In the genomic region with DNA sequence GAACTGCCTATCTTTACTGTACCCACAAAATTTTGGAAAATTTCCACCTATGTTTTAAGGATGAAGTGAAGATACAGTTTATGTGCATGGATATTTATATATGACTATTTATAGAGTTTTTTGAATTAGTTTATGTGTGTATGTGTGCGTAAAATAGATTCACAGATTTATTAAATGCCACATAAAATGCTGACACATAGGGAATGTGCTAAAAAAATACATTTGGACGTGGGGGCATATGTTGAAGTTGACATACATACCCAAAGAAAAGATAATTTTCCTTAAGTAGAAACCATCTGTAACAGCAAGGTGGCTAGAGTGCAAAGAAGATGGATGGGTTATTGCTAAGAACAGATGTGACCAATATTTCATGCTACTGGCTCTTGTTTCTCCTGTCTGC, we compare ENCODE assay signal across 16 cellular contexts.
DNase-seq lines count a peak whose midpoint lies in the region; ATAC-seq, FAIRE-seq and TF ChIP-seq lines count a peak whose summit lies in the region.
"Had no signal": no experiment of that assay in that cellular context is flagged by ENCODE, and none has a peak within 500 bp of the region (broad histone marks: within the 10 kb centered on the region; RNA-seq: fewer than 3 reads in every experiment).

No MANE protein-coding gene starts in this region.

- no peak overlapping the region for H3K4me2 ChIP-seq in HepG2 (ENCODE audit: low read depth, low read length)
- no peak overlapping the region for H3K4me2 ChIP-seq in smooth muscle cell
- H3K4me2 ChIP-seq: BLaER1 treated with 17β-estradiol and CSF1 and Interleukin-3, amounts not matched to agents 10 nM and 100 nM had no signal

- in situ Hi-C loops in HepG2 (cut with HindIII; ENCODE audit: extremely low pct_ligation_motif_present, low pct_unique_long_range_greater_than_20kb) = no loop called here

- no peak for TF ChIP-seq POLR2A in HepG2 (IDR thresholded peaks at IDR 0.05; ENCODE audit: insufficient read depth in 1 of 2, low read depth in 2 of 2, low read length in 2 of 2)
- no peak for TF ChIP-seq POLR2A in right lobe of liver (IDR thresholded peaks at IDR 0.05)
- TF ChIP-seq POLR2A in spleen (IDR thresholded peaks at IDR 0.05) = no peak

- DNase-seq in HepG2 (ENCODE audit: low spot score) (no peak), right lobe of liver (no peak), NCI-H69 (lab: John Stamatoyannopoulos, UW) (peak; percentile 76), glomerular visceral epithelial cell (ENCODE audit: extremely low spot score) (no peak), ecto neural progenitor cell (ENCODE audit: low spot score) (no peak), smooth muscle cell (lab: John Stamatoyannopoulos, UW; ENCODE audit: unreplicated experiment) (no peak), spleen (no peak)
- DNase-seq: 8988T; Calu3; CD8-positive, alpha-beta T cell; DMS79 treated with DMSO at 0.1 percent for 48 hours; GF-D8; H9 had no signal

- no TSS peak for BruUV-seq in HepG2 (replicated peaks; lab: Mats Ljungman, UMichigan)

- H4K20me1 ChIP-seq in HepG2 (ENCODE audit: insufficient read depth, low read length) = no peaks in the 10 kb centered on the region
- H4K20me1 ChIP-seq in smooth muscle cell (ENCODE audit: low read depth) = no peaks in the 10 kb centered on the region
- H4K20me1 ChIP-seq: BLaER1 treated with 17β-estradiol and CSF1 and Interleukin-3, amounts not matched to agents 10 nM and 100 nM had no signal

- H3K4me3 ChIP-seq in HepG2 (replicated peaks in 1 of 3; ENCODE audit: insufficient read depth in 1 of 3, low read depth in 2 of 3, low read length in 3 of 3) (no peak overlapping the region), right lobe of liver (no peak overlapping the region), ectodermal cell (ENCODE audit: insufficient read depth, low read depth, low read length) (no peak overlapping the region), smooth muscle cell (no peak overlapping the region), spleen (no peak overlapping the region)
- H3K4me3 ChIP-seq: BLaER1 treated with 17β-estradiol and CSF1 and Interleukin-3, amounts not matched to agents 10 nM and 100 nM had no signal

- H3K27me3 ChIP-seq in HepG2 (ENCODE audit: control insufficient read depth in 1 of 2, insufficient read depth in 2 of 2, low read length in 2 of 2) (no peaks in the 10 kb centered on the region), right lobe of liver (no peaks in the 10 kb centered on the region), ectodermal cell (ENCODE audit: control insufficient read depth, insufficient read depth, low read length, poor library complexity, severe bottlenecking) (no peaks in the 10 kb centered on the region), smooth muscle cell (ENCODE audit: low read depth) (no peaks in the 10 kb centered on the region), spleen (replicated peaks in 1 of 7) (no peaks in the 10 kb centered on the region)
- H3K27me3 ChIP-seq: BLaER1 treated with 17β-estradiol and CSF1 and Interleukin-3, amounts not matched to agents 10 nM and 100 nM had no signal

- H3K9ac ChIP-seq in HepG2 (ENCODE audit: insufficient read depth, low read depth, low read length) (no peak overlapping the region), smooth muscle cell (ENCODE audit: low read depth) (no peak overlapping the region)
- H3K9ac ChIP-seq: BLaER1 treated with 17β-estradiol and CSF1 and Interleukin-3, amounts not matched to agents 10 nM and 100 nM had no signal

- POLR2A ChIA-PET in HepG2 (lab: Yijun Ruan, JAX) = no interaction called here

- CTCF ChIA-PET in HepG2 (lab: Yijun Ruan, JAX; ENCODE audit: low intra/inter-chr PET ratio, low total read pairs) = no interaction called here

- H3K27ac ChIP-seq in HepG2 (ENCODE audit: extremely low read length, insufficient read depth, low read length) (no peak overlapping the region), right lobe of liver (no peak overlapping the region), ectodermal cell (ENCODE audit: insufficient read depth, low read depth, low read length, poor library complexity, severe bottlenecking) (peak overlapping the region; percentile 84), smooth muscle cell (ENCODE audit: low read depth) (no peak overlapping the region), spleen (no peak overlapping the region)
- H3K27ac ChIP-seq: BLaER1 treated with 17β-estradiol and CSF1 and Interleukin-3, amounts not matched to agents 10 nM and 100 nM had no signal

- no peak overlapping the region for H2AFZ ChIP-seq in HepG2 (ENCODE audit: low read length)
- H2AFZ ChIP-seq in smooth muscle cell (ENCODE audit: low read depth) = no peak overlapping the region
- H2AFZ ChIP-seq: GM23338 had no signal

- FAIRE-seq in HepG2 (lab: Jason Lieb, UNC) = no peak

- TF ChIP-seq EP300 in HepG2 (IDR thresholded peaks at IDR 0.05; ENCODE audit: low read depth in 2 of 2, low read length in 2 of 2) = no peak
- TF ChIP-seq EP300 in HepG2 (CRISPR knock-in tag; IDR thresholded peaks at IDR 0.05; ENCODE audit: borderline replicate concordance) = no peak

- intact Hi-C loops in HepG2 (cut with micrococcal nuclease; ENCODE audit: unreplicated experiment) = no loop called here
- intact Hi-C loops in right lobe of liver (cut with DNase I) = no loop called here
- intact Hi-C loops in spleen (cut with DNase I; ENCODE audit: low total_unique reads) = no loop called here

- H3K36me3 ChIP-seq in HepG2 (replicated peaks in 1 of 2; ENCODE audit: control insufficient read depth in 1 of 2, insufficient read depth in 2 of 2, low read length in 2 of 2) (no peaks in the 10 kb centered on the region), right lobe of liver (no peaks in the 10 kb centered on the region), ectodermal cell (ENCODE audit: control insufficient read depth, insufficient read depth, low read length) (no peaks in the 10 kb centered on the region), smooth muscle cell (ENCODE audit: low read depth) (no peaks in the 10 kb centered on the region), spleen (no peaks in the 10 kb centered on the region)
- H3K36me3 ChIP-seq: BLaER1 treated with 17β-estradiol and CSF1 and Interleukin-3, amounts not matched to agents 10 nM and 100 nM had no signal

- TF ChIP-seq RAD21 in HepG2 (CRISPR knock-in tag; IDR thresholded peaks at IDR 0.05) = no peak

- TF ChIP-seq CTCF in HepG2 (CRISPR knock-in tag; IDR thresholded peaks at IDR 0.05) (no peak), right lobe of liver (IDR thresholded peaks at IDR 0.05) (no peak), smooth muscle cell (IDR thresholded peaks at IDR 0.05; ENCODE audit: borderline replicate concordance, insufficient read depth, poor library complexity, severe bottlenecking) (no peak), spleen (IDR thresholded peaks at IDR 0.05 in 8 of 11, conservative IDR thresholded peaks at IDR 0.05 in 3 of 11) (no peak)

- H3K4me1 ChIP-seq in HepG2 (ENCODE audit: insufficient read depth, low read length) = no peaks in the 10 kb centered on the region
- H3K4me1 ChIP-seq in right lobe of liver = no peaks in the 10 kb centered on the region
- H3K4me1 ChIP-seq in ectodermal cell (ENCODE audit: control insufficient read depth, insufficient read depth, low read length) = peaks cover 15% of the 10 kb centered on the region
- H3K4me1 ChIP-seq in smooth muscle cell (ENCODE audit: low read depth) = peaks cover 11% of the 10 kb centered on the region
- no peaks in the 10 kb centered on the region for H3K4me1 ChIP-seq in spleen

- H3F3A ChIP-seq in smooth muscle cell (ENCODE audit: low read depth) = no peaks in the 10 kb centered on the region

- WGBS in HepG2 (ENCODE audit: low lambda C conversion rate) = 2% methylated on average over 2 of the region's 2 CpGs
- 55% methylated on average over 2 of the region's 2 CpGs for WGBS in right lobe of liver (ENCODE audit: insufficient coverage, low coverage, low lambda C conversion rate, missing lambda C conversion rate)
- 94% methylated on average over 2 of the region's 2 CpGs; no CpG with 5 or more reads in 1 of the 2 experiments for WGBS in ectodermal cell, 2 experiments
- WGBS in smooth muscle cell (ENCODE audit: low lambda C conversion rate) = 65% methylated on average over 2 of the region's 2 CpGs
- WGBS in spleen, 5 donors = 34 to 57% (median 52%) methylated on average over 2 of the region's 2 CpGs

- H3K79me2 ChIP-seq in HepG2 (ENCODE audit: insufficient read depth, low read length) (no peaks in the 10 kb centered on the region), smooth muscle cell (ENCODE audit: low read depth) (no peaks in the 10 kb centered on the region)

- peaks cover 9% of the 10 kb centered on the region; the same call in 1 of the 2 replicates for H3K9me3 ChIP-seq in HepG2 (ENCODE audit: low read length)
- H3K9me3 ChIP-seq in right lobe of liver = no peaks in the 10 kb centered on the region
- no peaks in the 10 kb centered on the region for H3K9me3 ChIP-seq in ectodermal cell (ENCODE audit: control insufficient read depth, low read length)
- H3K9me3 ChIP-seq in smooth muscle cell (replicated peaks; ENCODE audit: low read depth) = no peaks in the 10 kb centered on the region
- H3K9me3 ChIP-seq in spleen = peaks cover 0 to 2% (median 0%) of the 10 kb centered on the region in 8 donors
- H3K9me3 ChIP-seq: BLaER1 treated with 17β-estradiol and CSF1 and Interleukin-3, amounts not matched to agents 10 nM and 100 nM had no signal

- ATAC-seq in HepG2 (no peak), right lobe of liver (no peak)
- ATAC-seq: CD8-positive, alpha-beta T cell had no signal

TF ChIP-seq in HepG2, 621 proteins besides CTCF, POLR2A, EP300 and RAD21:
- TF ChIP-seq MAFF (IDR thresholded peaks at IDR 0.05; ENCODE audit: low read depth, low read length) (peak; percentile 74), ZNF124 (CRISPR knock-in tag; IDR thresholded peaks at IDR 0.05) (no peak), MAFK (conservative IDR thresholded peaks at IDR 0.05 in 1 of 2, IDR thresholded peaks at IDR 0.05 in 1 of 2; ENCODE audit: low read length in 2 of 2) (peak; percentile 68 to 88)
- TF ChIP-seq, protein P1, sequence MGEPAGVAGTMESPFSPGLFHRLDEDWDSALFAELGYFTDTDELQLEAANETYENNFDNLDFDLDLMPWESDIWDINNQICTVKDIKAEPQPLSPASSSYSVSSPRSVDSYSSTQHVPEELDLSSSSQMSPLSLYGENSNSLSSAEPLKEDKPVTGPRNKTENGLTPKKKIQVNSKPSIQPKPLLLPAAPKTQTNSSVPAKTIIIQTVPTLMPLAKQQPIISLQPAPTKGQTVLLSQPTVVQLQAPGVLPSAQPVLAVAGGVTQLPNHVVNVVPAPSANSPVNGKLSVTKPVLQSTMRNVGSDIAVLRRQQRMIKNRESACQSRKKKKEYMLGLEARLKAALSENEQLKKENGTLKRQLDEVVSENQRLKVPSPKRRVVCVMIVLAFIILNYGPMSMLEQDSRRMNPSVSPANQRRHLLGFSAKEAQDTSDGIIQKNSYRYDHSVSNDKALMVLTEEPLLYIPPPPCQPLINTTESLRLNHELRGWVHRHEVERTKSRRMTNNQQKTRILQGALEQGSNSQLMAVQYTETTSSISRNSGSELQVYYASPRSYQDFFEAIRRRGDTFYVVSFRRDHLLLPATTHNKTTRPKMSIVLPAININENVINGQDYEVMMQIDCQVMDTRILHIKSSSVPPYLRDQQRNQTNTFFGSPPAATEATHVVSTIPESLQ (CRISPR knock-in tag; conservative IDR thresholded peaks at IDR 0.05) = no peak
